ENCODE assay signal across 8 cellular contexts in the genomic region with DNA sequence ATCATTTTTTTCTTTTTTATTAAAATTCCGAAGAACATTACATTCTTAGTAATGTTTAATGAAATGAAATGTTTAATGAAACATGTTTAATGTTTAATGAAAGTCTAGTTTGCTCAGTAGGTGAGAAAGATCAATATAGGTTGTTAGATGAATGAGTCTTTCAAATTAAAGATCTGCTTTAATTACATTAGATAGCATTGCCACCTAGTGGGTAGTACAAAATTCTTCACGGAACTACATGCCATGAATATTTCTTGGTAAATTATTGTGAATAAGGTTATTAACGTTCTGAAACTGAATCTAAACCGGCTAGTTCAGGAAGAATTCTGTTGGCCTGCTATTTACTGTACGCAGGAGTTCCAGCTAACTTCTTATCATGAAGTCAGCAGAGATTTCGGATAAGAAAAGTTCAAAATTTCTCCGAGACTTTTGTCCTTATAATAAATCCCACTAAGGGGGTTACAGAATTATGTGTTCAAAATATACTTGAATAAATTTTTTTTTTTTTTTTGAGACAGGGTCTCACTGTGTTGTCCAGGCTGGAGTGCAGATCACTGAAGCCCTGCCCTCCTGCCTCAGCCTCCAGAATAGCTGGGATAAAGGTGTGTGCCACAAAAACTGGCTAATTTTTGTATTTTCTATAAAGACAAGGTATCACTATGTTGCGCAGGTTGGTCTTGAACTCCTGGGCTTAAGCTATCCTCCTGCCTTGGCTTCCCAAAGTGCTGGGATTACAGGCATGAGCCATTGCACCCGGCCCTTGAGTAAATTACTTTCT. TPM values are rescaled to one million over a fixed set of nuclear protein-coding genes. Genes with fewer than 3 reads are reported as not detected.
DNase-seq lines count a peak whose midpoint lies in the region; ATAC-seq and TF ChIP-seq lines count a peak whose summit lies in the region.

No MANE protein-coding gene starts in this region.

- H3K79me2 ChIP-seq in DOHH2 (ENCODE audit: control insufficient read depth, low read length): no peaks in the 10 kb centered on the region

- H3F3A ChIP-seq in DOHH2 (ENCODE audit: control insufficient read depth, insufficient read depth): 0 out of 2 replicates have a peak, but pooled peaks cover 5% of the 10 kb centered on the region

- DNase-seq in OCI-M1 (lab: John Stamatoyannopoulos, UW) (peak; percentile 75), epithelial cell of proximal tubule (ENCODE audit: low read depth) (no peak), renal cortical epithelial cell (ENCODE audit: low read depth) (peak; percentile 69), NCI-H187 (lab: John Stamatoyannopoulos, UW) (no peak)
- DNase-seq in effector CD8-positive, alpha-beta T cell (lab: John Stamatoyannopoulos, UW): no peak
- no peak for DNase-seq in activated naive CD4-positive, alpha-beta T cell treated with Interleukin-2 at 50 U/mL for 16 hours

- ATAC-seq in HG02610 (IDR thresholded peaks at IDR 0.05; ENCODE audit: unreplicated experiment): peak; percentile 59

- no peaks in the 10 kb centered on the region for H3K9me2 ChIP-seq in DOHH2 (replicated peaks; ENCODE audit: control insufficient read depth, low read length)

- H3K4me1 ChIP-seq in DOHH2 (ENCODE audit: control insufficient read depth, low read length): peaks cover under 1% of the 10 kb centered on the region

- no peaks in the 10 kb centered on the region for H3K9me3 ChIP-seq in DOHH2 (ENCODE audit: control insufficient read depth, insufficient read depth, low read length)

- no peaks in the 10 kb centered on the region for H3K36me3 ChIP-seq in DOHH2 (ENCODE audit: control insufficient read depth, low read length)

- TF ChIP-seq CTCF in DOHH2 (IDR thresholded peaks at IDR 0.05; ENCODE audit: low read depth, low read length, poor library complexity, severe bottlenecking) (peak; percentile 50), epithelial cell of proximal tubule (conservative IDR thresholded peaks at IDR 0.05; ENCODE audit: low read depth, low read length) (peak; percentile 51)

- H3K4me2 ChIP-seq in DOHH2 (ENCODE audit: low read length): no peak overlapping the region

- H4K20me1 ChIP-seq in DOHH2 (ENCODE audit: control insufficient read depth, insufficient read depth, low read depth, low read length): no peaks in the 10 kb centered on the region

- H3K4me3 ChIP-seq in DOHH2 (ENCODE audit: low read length): no peak overlapping the region
- H3K4me3 ChIP-seq in epithelial cell of proximal tubule (ENCODE audit: low read depth, low read length): no peak overlapping the region

- no peak overlapping the region for H3K27ac ChIP-seq in DOHH2 (ENCODE audit: low read depth, low read length)

- no peaks in the 10 kb centered on the region for H3K27me3 ChIP-seq in DOHH2 (ENCODE audit: control insufficient read depth, low read length)

RNA-seq across cellular contexts. Expression of a gene that starts 7.9 kb away (rescaled TPM):
- 65.3 and 88.4 TPM in 2 replicates for total RNA-seq in epithelial cell of proximal tubule
- 12.1 and 19.3 TPM in 2 replicates for total RNA-seq in renal cortical epithelial cell

RNA-seq across cellular contexts. Expression of a gene that starts 31.8 kb away (rescaled TPM):
- total RNA-seq in epithelial cell of proximal tubule: not detected in 2 replicates
- total RNA-seq in renal cortical epithelial cell: not detected in 2 replicates

RNA-seq across cellular contexts. Expression of a gene that starts 47.9 kb away (rescaled TPM):
- total RNA-seq in epithelial cell of proximal tubule (45.2 and 64.7 TPM in 2 replicates), renal cortical epithelial cell (116 and 199 TPM in 2 replicates)

Comparison
In these comparisons a context has a peak if more than half of its experiments do, and no peak if none do; other contexts are left out.
1. DNase-seq: peak in OCI-M1 (single experiment) and renal cortical epithelial cell (single experiment); none in epithelial cell of proximal tubule (single experiment), effector CD8-positive, alpha-beta T cell (single experiment), NCI-H187 (0 of 2) and activated naive CD4-positive, alpha-beta T cell treated with Interleukin-2 at 50 U/mL for 16 hours (single experiment).